30 cellular contexts compared by ENCODE assay signal in genomic region chr1:14743368-14743767, GRCh38.
"Had no signal": no experiment of that assay in that cellular context is flagged by ENCODE, and none has a peak within 500 bp of the region (broad histone marks: within the 10 kb centered on the region; RNA-seq: fewer than 3 reads in every experiment).

No MANE protein-coding gene starts in this region.

- H3K27ac ChIP-seq: left ventricle myocardium inferior, ovary, thoracic aorta, WERI-Rb-1 had no signal

- ATAC-seq: activated CD4-positive, CD25-positive, alpha-beta regulatory T cell treated with anti-CD3 and anti-CD28 coated beads, Interleukin-2, amount 50 U/mL, for 24 hours; sciatic nerve had no signal

- H3K4me3 ChIP-seq: esophagus muscularis mucosa, left ventricle myocardium inferior, lung, ovary, skin epidermis, thoracic aorta had no signal

- FAIRE-seq: frontal cortex, islet of Langerhans, urothelium cell line had no signal

- DNase-seq: activated CD4-positive, alpha-beta memory T cell treated with anti-CD3 and anti-CD28 coated beads, Interleukin-2, amount 10 ng/mL, durations not matched to agents 7 days and 5 days; activated CD4-positive, alpha-beta T cell treated with anti-CD3 and anti-CD28 coated beads, Interleukin-2, amount 10 ng/mL, durations not matched to agents 7 days and 5 days; activated CD8-positive, alpha-beta memory T cell treated with anti-CD3 and anti-CD28 coated beads, Interleukin-2, amount 50 U/mL, for 48 hours; activated gamma-delta T cell; activated naive CD4-positive, alpha-beta T cell treated with anti-CD3 and anti-CD28 coated beads, Interleukin-2, amount 50 U/mL, for 16 hours; activated T-cell treated with anti-CD3 and anti-CD28 coated beads, Interleukin-2, amount 50 U/mL, for 24 hours; amniotic stem cell; central memory CD4-positive, alpha-beta T cell; left ventricle myocardium inferior; naive B cell; nephron progenitor cell; ovary; retina; stimulated activated CD4-positive, alpha-beta T cell treated with anti-CD3 and anti-CD28 coated beads, Interleukin-12 subunit alpha, Interleukin-12 subunit beta, amount 100 ng/mL, for 4 hours; stimulated activated CD4-positive, alpha-beta T cell treated with anti-CD3 and anti-CD28 coated beads, Interleukin-4, amount 100 ng/mL, for 1 hour; T1000; trophoblast cell; WERI-Rb-1 had no signal

- H3K4me1 ChIP-seq: left ventricle myocardium inferior had no signal

- H3K9me3 ChIP-seq: esophagus muscularis mucosa, left ventricle myocardium inferior, ovary, thoracic aorta had no signal

- H3K27me3 ChIP-seq: ovary had no signal

- H3K36me3 Mint-ChIP-seq: mesothelial cell of epicardium had no signal

- H3K4me3 Mint-ChIP-seq: activated CD4-positive, alpha-beta memory T cell treated with anti-CD3 and anti-CD28 coated beads, Interleukin-2, amount 10 ng/mL, durations not matched to agents 7 days and 5 days; activated CD4-positive, alpha-beta T cell treated with anti-CD3 and anti-CD28 coated beads, Interleukin-2, amount 10 ng/mL, durations not matched to agents 7 days and 5 days; activated T-cell treated with anti-CD3 and anti-CD28 coated beads, Interleukin-2, amount 50 U/mL, for 24 hours; mesothelial cell of epicardium; naive B cell; nephron progenitor cell; stimulated activated naive CD8-positive, alpha-beta T cell treated with anti-CD3 and anti-CD28 coated beads, Interleukin-15, Interleukin-2, amounts not matched to agents 100 ng/mL and 50 ng/mL, for 24 hours; T-helper 1 cell treated with Interleukin-12 subunit alpha and Interleukin-12 subunit beta and Interleukin-4 antibody, amounts not matched to agents 30 μg/mL and 1 μg/mL, for 36 hours had no signal

- H3K27ac Mint-ChIP-seq: activated CD4-positive, alpha-beta memory T cell treated with anti-CD3 and anti-CD28 coated beads, Interleukin-2, amount 10 ng/mL, durations not matched to agents 7 days and 5 days; activated CD4-positive, alpha-beta T cell treated with anti-CD3 and anti-CD28 coated beads, Interleukin-2, amount 10 ng/mL, durations not matched to agents 7 days and 5 days; activated T-cell treated with anti-CD3 and anti-CD28 coated beads, Interleukin-2, amount 50 U/mL, for 24 hours; mesothelial cell of epicardium; nephron progenitor cell; stimulated activated naive CD8-positive, alpha-beta T cell treated with anti-CD3 and anti-CD28 coated beads, Interleukin-15, Interleukin-2, amounts not matched to agents 100 ng/mL and 50 ng/mL, for 24 hours; T-helper 1 cell treated with Interleukin-12 subunit alpha and Interleukin-12 subunit beta and Interleukin-4 antibody, amounts not matched to agents 30 μg/mL and 1 μg/mL, for 36 hours had no signal

- H3K36me3 ChIP-seq: esophagus muscularis mucosa, left ventricle myocardium inferior, ovary, thoracic aorta, WERI-Rb-1 had no signal

- H3K4me1 Mint-ChIP-seq: activated CD4-positive, alpha-beta memory T cell treated with anti-CD3 and anti-CD28 coated beads, Interleukin-2, amount 10 ng/mL, durations not matched to agents 7 days and 5 days; activated CD4-positive, alpha-beta T cell treated with anti-CD3 and anti-CD28 coated beads, Interleukin-2, amount 10 ng/mL, durations not matched to agents 7 days and 5 days had no signal

- H3K9me3 Mint-ChIP-seq: activated CD4-positive, alpha-beta memory T cell treated with anti-CD3 and anti-CD28 coated beads, Interleukin-2, amount 10 ng/mL, durations not matched to agents 7 days and 5 days; activated CD4-positive, alpha-beta T cell treated with anti-CD3 and anti-CD28 coated beads, Interleukin-2, amount 10 ng/mL, durations not matched to agents 7 days and 5 days; activated T-cell treated with anti-CD3 and anti-CD28 coated beads, Interleukin-2, amount 50 U/mL, for 24 hours; mesothelial cell of epicardium; naive B cell; nephron progenitor cell; stimulated activated naive CD8-positive, alpha-beta T cell treated with anti-CD3 and anti-CD28 coated beads, Interleukin-15, Interleukin-2, amounts not matched to agents 100 ng/mL and 50 ng/mL, for 24 hours; T-helper 1 cell treated with Interleukin-12 subunit alpha and Interleukin-12 subunit beta and Interleukin-4 antibody, amounts not matched to agents 30 μg/mL and 1 μg/mL, for 36 hours had no signal
